Comparison of ENCODE assay signal across 23 cellular contexts in genomic region chr3:185648396-185648795, GRCh38.
DNase-seq lines count a peak whose midpoint lies in the region; ATAC-seq and TF ChIP-seq lines count a peak whose summit lies in the region.
"Had no signal": no experiment of that assay in that cellular context is flagged by ENCODE, and none has a peak within 500 bp of the region (broad histone marks: within the 10 kb centered on the region; RNA-seq: fewer than 3 reads in every experiment).

No MANE protein-coding gene starts in this region.

- CTCF ChIA-PET in Caco-2 (lab: Charles Lee) = no interaction called here

- H3K36me3 ChIP-seq in Caco-2 (ENCODE audit: control insufficient read depth, insufficient read depth, low read length) (peaks cover 1% of the 10 kb centered on the region), adipocyte (ENCODE audit: control insufficient read depth, insufficient read depth, low read length, severe bottlenecking) (peaks cover 67% of the 10 kb centered on the region), sigmoid colon (peaks cover 0 to 4% (median 0%) of the 10 kb centered on the region in 4 donors)
- H3K36me3 ChIP-seq: BLaER1 treated with 17β-estradiol and CSF1 and Interleukin-3, amounts not matched to agents 10 nM and 100 nM had no signal

- TF ChIP-seq POLR2A in sigmoid colon (IDR thresholded peaks at IDR 0.05) = no peak

- H3K27ac Mint-ChIP-seq in Caco-2 (ENCODE audit: unreplicated experiment) (peak overlapping the region; percentile 59), nephron (peak overlapping the region in 2 of 3 experiments; percentile 52 to 72)
- H3K27ac Mint-ChIP-seq: CD4-positive, alpha-beta T cell had no signal

- H3K36me3 Mint-ChIP-seq in Caco-2 (ENCODE audit: insufficient read depth, unreplicated experiment) (peaks cover 67% of the 10 kb centered on the region), nephron (ENCODE audit: low read depth) (peaks cover 77% of the 10 kb centered on the region)

- TF ChIP-seq EP300 in sigmoid colon (IDR thresholded peaks at IDR 0.05) = no peak

- no peak overlapping the region for H3K27ac ChIP-seq in sigmoid colon
- H3K27ac ChIP-seq: BLaER1 treated with 17β-estradiol and CSF1 and Interleukin-3, amounts not matched to agents 10 nM and 100 nM; PC-9; SJCRH30 had no signal

- H3K9me3 Mint-ChIP-seq in Caco-2 (ENCODE audit: unreplicated experiment) (no peaks in the 10 kb centered on the region), nephron (no peaks in the 10 kb centered on the region)
- H3K9me3 Mint-ChIP-seq: CD4-positive, alpha-beta T cell had no signal

- H3K4me3 Mint-ChIP-seq in Caco-2 (ENCODE audit: unreplicated experiment) = no peak overlapping the region
- H3K4me3 Mint-ChIP-seq in nephron = no peak overlapping the region
- H3K4me3 Mint-ChIP-seq: CD4-positive, alpha-beta T cell had no signal

- no peaks in the 10 kb centered on the region for H3K4me1 Mint-ChIP-seq in Caco-2 (ENCODE audit: low read depth, unreplicated experiment)
- peaks cover 26% of the 10 kb centered on the region for H3K4me1 Mint-ChIP-seq in nephron

- H3K27me3 ChIP-seq in Caco-2 (replicated peaks; ENCODE audit: control insufficient read depth, insufficient read depth, low read length) = no peaks in the 10 kb centered on the region
- no peaks in the 10 kb centered on the region for H3K27me3 ChIP-seq in adipocyte (replicated peaks; ENCODE audit: control insufficient read depth, insufficient read depth, low read length)
- no peaks in the 10 kb centered on the region for H3K27me3 ChIP-seq in sigmoid colon
- H3K27me3 ChIP-seq: BLaER1 treated with 17β-estradiol and CSF1 and Interleukin-3, amounts not matched to agents 10 nM and 100 nM; MG63; SJCRH30 had no signal

- no peak for ATAC-seq in GM21515 (IDR thresholded peaks at IDR 0.05; ENCODE audit: unreplicated experiment)
- ATAC-seq: Right ventricle myocardium inferior had no signal

- TF ChIP-seq CTCF in Caco-2 (IDR thresholded peaks at IDR 0.05; ENCODE audit: insufficient read depth in 1 of 2, low read depth in 1 of 2, low read length in 1 of 2, severe bottlenecking in 1 of 2, unreplicated experiment in 1 of 2) = no peak
- no peak for TF ChIP-seq CTCF in nephron (IDR thresholded peaks at IDR 0.05; ENCODE audit: unreplicated experiment in 3 of 3)
- no peak for TF ChIP-seq CTCF in sigmoid colon (IDR thresholded peaks at IDR 0.05)

- H3K4me3 ChIP-seq in Caco-2 (ENCODE audit: low read depth, low read length) = no peak overlapping the region
- H3K4me3 ChIP-seq in adipocyte (ENCODE audit: low read length) = peak overlapping the region; percentile 1
- no peak overlapping the region for H3K4me3 ChIP-seq in sigmoid colon
- H3K4me3 ChIP-seq: BLaER1 treated with 17β-estradiol and CSF1 and Interleukin-3, amounts not matched to agents 10 nM and 100 nM; MG63; PC-9; SJCRH30 had no signal

- H3K9me3 ChIP-seq in Caco-2 (no peaks in the 10 kb centered on the region), adipocyte (ENCODE audit: control insufficient read depth, low read length) (no peaks in the 10 kb centered on the region), sigmoid colon (no peaks in the 10 kb centered on the region)
- H3K9me3 ChIP-seq: BLaER1 treated with 17β-estradiol and CSF1 and Interleukin-3, amounts not matched to agents 10 nM and 100 nM; MG63; SJCRH30 had no signal

- 97% methylated on average over 4 of the region's 4 CpGs for WGBS in sigmoid colon, 2 donors

- peak overlapping the region; percentile 69 for H3K9ac ChIP-seq in adipocyte (ENCODE audit: low read length)
- H3K9ac ChIP-seq: BLaER1 treated with 17β-estradiol and CSF1 and Interleukin-3, amounts not matched to agents 10 nM and 100 nM had no signal

- DNase-seq in Caco-2 (no peak), adipocyte (ENCODE audit: low read depth) (no peak), sigmoid colon (peak; percentile 35)
- DNase-seq in activated CD4-positive, alpha-beta T cell treated with anti-CD3 and anti-CD28 coated beads, Interleukin-2, amount 50 U/mL, for 4 hours = no peak
- DNase-seq in stimulated activated naive CD4-positive, alpha-beta T cell treated with Interleukin-2 at 50 U/mL for 16 hours (lab: John Stamatoyannopoulos, UW) = no peak
- DNase-seq: AML-193; CD4-positive, alpha-beta T cell; DMS53; GOT3; HCEC 1CT; KBM-7; MG63; NCI-H1105 treated with DMSO at 0.1 percent for 48 hours; NCI-H2029; NCI-H446 treated with DMSO at 0.1 percent for 48 hours; NCI-H526; NCI-H82; PC-9; SJCRH30 had no signal

- intact Hi-C loops in Caco-2 (cut with micrococcal nuclease; ENCODE audit: unreplicated experiment) (no loop called here), sigmoid colon (cut with DNase I) (no loop called here)

- POLR2A ChIA-PET in Caco-2 (lab: Charles Lee) = no interaction called here

- H3K27me3 Mint-ChIP-seq in Caco-2 (ENCODE audit: insufficient read depth, unreplicated experiment) (no peaks in the 10 kb centered on the region), nephron (ENCODE audit: low read depth) (no peaks in the 10 kb centered on the region)

- BruUV-seq in Caco-2 (replicated peaks; lab: Mats Ljungman, UMichigan) = no TSS peak

- H3K4me1 ChIP-seq in Caco-2 = no peaks in the 10 kb centered on the region
- peaks cover 42% of the 10 kb centered on the region for H3K4me1 ChIP-seq in adipocyte (ENCODE audit: control insufficient read depth, insufficient read depth, low read length)
- no peaks in the 10 kb centered on the region for H3K4me1 ChIP-seq in sigmoid colon
- H3K4me1 ChIP-seq: SJCRH30 had no signal
